In the genomic region with DNA sequence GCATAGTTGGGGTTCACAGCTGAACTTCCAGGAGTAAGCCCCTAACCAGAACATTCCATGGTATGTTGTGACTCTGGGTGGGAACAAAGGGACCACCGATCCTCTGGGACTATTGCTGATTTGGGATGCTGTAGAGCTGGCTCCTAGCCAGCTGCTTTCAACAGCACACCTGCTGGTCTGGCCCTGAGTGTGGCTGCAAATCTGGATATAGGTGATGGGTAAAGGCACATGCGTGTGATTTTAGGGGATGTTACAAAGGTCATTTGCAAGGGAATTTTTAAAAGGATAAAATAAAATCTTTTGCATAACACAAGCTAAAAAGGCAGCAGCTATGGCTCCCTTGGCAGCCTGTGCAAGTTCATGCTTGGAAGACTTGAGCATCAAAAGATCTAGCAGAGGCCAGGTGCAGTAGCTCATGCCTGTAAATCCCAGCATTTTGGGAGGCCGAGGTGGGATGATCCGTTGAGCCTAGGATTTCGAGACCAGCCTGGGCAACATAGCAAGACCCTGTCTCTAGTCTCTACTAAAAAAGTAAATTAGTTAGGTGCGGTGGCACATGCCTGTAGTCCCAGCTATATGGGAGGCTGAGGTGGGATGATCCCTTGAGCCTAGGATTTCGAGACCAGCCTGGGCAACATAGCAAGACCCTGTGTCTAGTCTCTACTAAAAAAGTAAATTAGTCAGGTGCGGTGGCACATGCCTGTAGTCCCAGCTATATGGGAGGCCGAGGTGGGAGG, we compare ENCODE assay signal across 1 cellular context.
TF ChIP-seq lines count a peak whose summit lies in the region.

No MANE protein-coding gene starts in this region.

TF ChIP-seq in HCT116, 20 proteins besides CTCF, POLR2A, EP300 and RAD21 (continued from another document):
- TF ChIP-seq ZNF274 (IDR thresholded peaks at IDR 0.05; ENCODE audit: low read depth, low read length) (no peak), CBX3 (IDR thresholded peaks at IDR 0.05; ENCODE audit: low read depth) (no peak), EZH2phosphoT487 (IDR thresholded peaks at IDR 0.05; ENCODE audit: borderline replicate concordance) (no peak), ELF1 (IDR thresholded peaks at IDR 0.05; ENCODE audit: borderline replicate concordance, low read depth) (no peak), SP1 (IDR thresholded peaks at IDR 0.05; ENCODE audit: low read depth) (no peak), TCF7L2 (IDR thresholded peaks at IDR 0.05; ENCODE audit: borderline replicate concordance, extremely low read depth, insufficient read depth, insufficient read length) (no peak), YY1 (IDR thresholded peaks at IDR 0.05; ENCODE audit: extremely low read depth, insufficient replicate concordance, low read depth, low read length) (no peak), REST (IDR thresholded peaks at IDR 0.05; ENCODE audit: low read depth) (no peak), EGR1 (IDR thresholded peaks at IDR 0.05; ENCODE audit: low read depth) (no peak)
- TF ChIP-seq, protein P1, sequence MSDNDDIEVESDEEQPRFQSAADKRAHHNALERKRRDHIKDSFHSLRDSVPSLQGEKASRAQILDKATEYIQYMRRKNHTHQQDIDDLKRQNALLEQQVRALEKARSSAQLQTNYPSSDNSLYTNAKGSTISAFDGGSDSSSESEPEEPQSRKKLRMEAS (IDR thresholded peaks at IDR 0.05), result no peak
